20 cellular contexts compared by ENCODE assay signal in genomic region chr2:219614076-219614860, GRCh38. TPM values are rescaled to one million over a fixed set of nuclear protein-coding genes. Genes with fewer than 3 reads are reported as not detected.
"Had no signal": no experiment of that assay in that cellular context is flagged by ENCODE, and none has a peak within 500 bp of the region (broad histone marks: within the 10 kb centered on the region; RNA-seq: fewer than 3 reads in every experiment).

No MANE protein-coding gene starts in this region.

- H3K9me3 Mint-ChIP-seq: nephron, T-cell, type B pancreatic cell had no signal

- H3K27ac ChIP-seq: adrenal gland, ascending aorta, brain microvascular endothelial cell, coronary artery, esophagus muscularis mucosa, hepatocyte, parathyroid adenoma, vagina had no signal

- DNase-seq: activated CD4-positive, alpha-beta T cell treated with anti-CD3 and anti-CD28 coated beads, Interleukin-2, amount 50 U/mL, for 48 hours; activated effector memory CD4-positive, alpha-beta T cell treated with anti-CD3 and anti-CD28 coated beads, Interleukin-2, amount 50 U/mL, for 16 hours; adrenal gland; brain microvascular endothelial cell; midbrain; stimulated activated CD4-positive, alpha-beta T cell treated with anti-CD3 and anti-CD28 coated beads, Interleukin-1b, Interleukin-23, amount 100 ng/mL, for 48 hours; T-cell had no signal

- ATAC-seq: right cardiac atrium had no signal

- H3K27me3 Mint-ChIP-seq: activated naive CD8-positive, alpha-beta T cell; T-cell; type B pancreatic cell had no signal

- H3K4me3 Mint-ChIP-seq: activated naive CD8-positive, alpha-beta T cell; nephron; T-cell; type B pancreatic cell had no signal

- H3K27ac Mint-ChIP-seq: activated naive CD8-positive, alpha-beta T cell; nephron; T-cell; type B pancreatic cell had no signal

- H3K27me3 ChIP-seq: adrenal gland, ascending aorta, brain microvascular endothelial cell, esophagus muscularis mucosa, hepatocyte, vagina had no signal

- H3K4me1 ChIP-seq: adrenal gland, ascending aorta, parathyroid adenoma, vagina had no signal

- H3K9me3 ChIP-seq: adrenal gland, ascending aorta, esophagus muscularis mucosa, vagina had no signal

- H3K4me3 ChIP-seq: adrenal gland, ascending aorta, coronary artery, esophagus muscularis mucosa, hepatocyte, vagina had no signal

RNA-seq across cellular contexts. Expression of gene INHA, which starts 42.2 kb away (rescaled TPM):
- total RNA-seq: ascending aorta, pulmonary artery endothelial cell, skeletal muscle tissue, temporal lobe had no signal
